In the genomic region with DNA sequence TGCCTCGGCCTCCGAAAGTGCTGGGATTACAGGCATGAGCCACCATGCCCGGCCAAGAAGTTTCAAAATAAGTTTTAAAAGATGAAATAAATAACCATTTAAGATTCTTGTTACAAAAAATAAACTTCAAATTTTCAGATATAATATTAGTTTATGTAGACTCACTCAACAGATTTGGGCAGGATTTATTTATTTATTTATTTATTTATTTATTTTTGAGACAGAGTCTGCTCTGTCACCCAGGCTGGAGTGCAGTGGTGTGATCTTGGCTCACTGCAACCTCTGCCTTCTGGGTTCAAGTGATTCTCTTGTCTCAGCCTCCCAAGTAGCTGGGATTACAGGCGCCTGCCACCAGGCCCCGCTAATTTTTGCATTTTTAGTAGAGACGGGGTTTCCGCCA, we compare ENCODE assay signal across 1 cellular context.
A peak's percentile ranks its signal among the peaks of the same experiment; 100 is the strongest.
TF ChIP-seq lines count a peak whose summit lies in the region.
"Not testable (repeated sequence)": the region's sequence is repeated elsewhere in the genome, so short reads cannot be mapped to it uniquely, and the experiment has no call there.

No MANE protein-coding gene starts in this region.

- not testable (repeated sequence) for H3K27ac ChIP-seq in HEK293 (ENCODE audit: extremely low read depth, low read depth, low read length)

- not testable (repeated sequence) for H3K4me1 ChIP-seq in HEK293 (ENCODE audit: control insufficient read depth, insufficient read depth, low read length)

- POLR2A ChIA-PET in HEK293 (lab: Yijun Ruan, JAX): not testable (repeated sequence)

- not testable (repeated sequence) for TF ChIP-seq CTCF in HEK293 (tag by site-specific recombination; IDR thresholded peaks at IDR 0.05)

- CTCF ChIA-PET in HEK293 (lab: Yijun Ruan, JAX): interaction anchor here (0.7 to 3.0 kb wide), 3 partner anchors 8 to 749 kb away, joined by 3 to 22 read pairs (median 4); no protein-coding TSS in a partner anchor

- H3K36me3 ChIP-seq in HEK293 (ENCODE audit: control insufficient read depth in 2 of 2, insufficient read depth in 1 of 2, low read length in 2 of 2): not testable (repeated sequence)

- H3K9me3 ChIP-seq in HEK293 (ENCODE audit: control insufficient read depth, insufficient read depth, low read depth, low read length): not testable (repeated sequence)

- H3K4me3 ChIP-seq in HEK293 (ENCODE audit: low read depth, low read length): not testable (repeated sequence)

TF ChIP-seq in HEK293, 187 proteins besides CTCF, POLR2A, EP300 and RAD21:
- peak; percentile 63 for TF ChIP-seq ZNF426 (tag by site-specific recombination; IDR thresholded peaks at IDR 0.05)
- 0 out of 2 replicates have a peak, but pooled peaks have one; percentile 30 for TF ChIP-seq ZNF266 (tag by site-specific recombination; IDR thresholded peaks at IDR 0.05; ENCODE audit: low read depth)
- TF ChIP-seq ZNF518A (tag by site-specific recombination; conservative IDR thresholded peaks at IDR 0.05; ENCODE audit: low read depth): peak; percentile 68; the same call in 1 of the 2 replicates
- peak; percentile 53 for TF ChIP-seq ZNF623 (tag by site-specific recombination; IDR thresholded peaks at IDR 0.05)
- TF ChIP-seq ZNF560 (tag by site-specific recombination; IDR thresholded peaks at IDR 0.05; ENCODE audit: borderline replicate concordance): 0 out of 2 replicates have a peak, but pooled peaks have one; percentile 14
- TF ChIP-seq, protein P1, sequence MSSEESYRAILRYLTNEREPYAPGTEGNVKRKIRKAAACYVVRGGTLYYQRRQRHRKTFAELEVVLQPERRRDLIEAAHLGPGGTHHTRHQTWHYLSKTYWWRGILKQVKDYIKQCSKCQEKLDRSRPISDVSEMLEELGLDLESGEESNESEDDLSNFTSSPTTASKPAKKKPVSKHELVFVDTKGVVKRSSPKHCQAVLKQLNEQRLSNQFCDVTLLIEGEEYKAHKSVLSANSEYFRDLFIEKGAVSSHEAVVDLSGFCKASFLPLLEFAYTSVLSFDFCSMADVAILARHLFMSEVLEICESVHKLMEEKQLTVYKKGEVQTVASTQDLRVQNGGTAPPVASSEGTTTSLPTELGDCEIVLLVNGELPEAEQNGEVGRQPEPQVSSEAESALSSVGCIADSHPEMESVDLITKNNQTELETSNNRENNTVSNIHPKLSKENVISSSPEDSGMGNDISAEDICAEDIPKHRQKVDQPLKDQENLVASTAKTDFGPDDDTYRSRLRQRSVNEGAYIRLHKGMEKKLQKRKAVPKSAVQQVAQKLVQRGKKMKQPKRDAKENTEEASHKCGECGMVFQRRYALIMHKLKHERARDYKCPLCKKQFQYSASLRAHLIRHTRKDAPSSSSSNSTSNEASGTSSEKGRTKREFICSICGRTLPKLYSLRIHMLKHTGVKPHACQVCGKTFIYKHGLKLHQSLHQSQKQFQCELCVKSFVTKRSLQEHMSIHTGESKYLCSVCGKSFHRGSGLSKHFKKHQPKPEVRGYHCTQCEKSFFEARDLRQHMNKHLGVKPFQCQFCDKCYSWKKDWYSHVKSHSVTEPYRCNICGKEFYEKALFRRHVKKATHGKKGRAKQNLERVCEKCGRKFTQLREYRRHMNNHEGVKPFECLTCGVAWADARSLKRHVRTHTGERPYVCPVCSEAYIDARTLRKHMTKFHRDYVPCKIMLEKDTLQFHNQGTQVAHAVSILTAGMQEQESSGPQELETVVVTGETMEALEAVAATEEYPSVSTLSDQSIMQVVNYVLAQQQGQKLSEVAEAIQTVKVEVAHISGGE (tag by site-specific recombination; conservative IDR thresholded peaks at IDR 0.05; ENCODE audit: low read depth): peak; percentile 42; the same call in 1 of the 2 replicates
- 0 out of 2 replicates have a peak, but pooled peaks have one; percentile 42 for TF ChIP-seq ZNF140 (tag by site-specific recombination; IDR thresholded peaks at IDR 0.05)
- TF ChIP-seq ZNF555 (tag by site-specific recombination; conservative IDR thresholded peaks at IDR 0.05): peak; percentile 48
- TF ChIP-seq ZNF394 (tag by site-specific recombination; IDR thresholded peaks at IDR 0.05; ENCODE audit: borderline replicate concordance): peak; percentile 88
